In genomic region chr19:49837009-49837310, GRCh38 we compare ENCODE assay signal across 18 cellular contexts. TPM values are rescaled to one million over a fixed set of nuclear protein-coding genes. Genes with fewer than 3 reads are reported as not detected.
DNase-seq lines count a peak whose midpoint lies in the region; ATAC-seq and TF ChIP-seq lines count a peak whose summit lies in the region.
"Had no signal": no experiment of that assay in that cellular context is flagged by ENCODE, and none has a peak within 500 bp of the region (broad histone marks: within the 10 kb centered on the region; RNA-seq: fewer than 3 reads in every experiment).

No MANE protein-coding gene starts in this region.

- H3K79me2 ChIP-seq in smooth muscle cell (ENCODE audit: low read depth), result no peaks in the 10 kb centered on the region

- H3K27me3 Mint-ChIP-seq in chondrocyte (ENCODE audit: low read depth), result no peaks in the 10 kb centered on the region
- H3K27me3 Mint-ChIP-seq in CD8-positive, alpha-beta T cell (ENCODE audit: low read depth), result no peaks in the 10 kb centered on the region

- CTCF ChIA-PET in CD8-positive, alpha-beta T cell (lab: Charles Lee), result no interaction called here

- H3K4me3 Mint-ChIP-seq in chondrocyte (ENCODE audit: unreplicated experiment), result no peak overlapping the region
- H3K4me3 Mint-ChIP-seq in CD8-positive, alpha-beta T cell, result no peak overlapping the region

- no peaks in the 10 kb centered on the region for H3F3A ChIP-seq in smooth muscle cell (ENCODE audit: low read depth)

- H3K36me3 Mint-ChIP-seq in chondrocyte (ENCODE audit: low read depth), result peaks cover 40% of the 10 kb centered on the region
- peaks cover 61% of the 10 kb centered on the region for H3K36me3 Mint-ChIP-seq in CD8-positive, alpha-beta T cell

- ATAC-seq in RWPE2 (ENCODE audit: low read depth), result peak; percentile 41; the same call in 1 of the 3 replicates
- no peak for ATAC-seq in CD8-positive, alpha-beta T cell

- POLR2A ChIA-PET in CD8-positive, alpha-beta T cell (lab: Charles Lee), result no interaction called here

- no peak for DNase-seq in RWPE2 (ENCODE audit: low spot score)
- DNase-seq in chondrocyte (ENCODE audit: low spot score), result peak; percentile 71
- DNase-seq in smooth muscle cell (lab: John Stamatoyannopoulos, UW; ENCODE audit: unreplicated experiment), result peak; percentile 7
- DNase-seq in CD8-positive, alpha-beta T cell, result no peak
- no peak for DNase-seq in GM13976 (ENCODE audit: low spot score)
- DNase-seq: activated effector memory CD4-positive, alpha-beta T cell treated with anti-CD3 and anti-CD28 coated beads, Interleukin-2, amount 50 U/mL, for 16 hours; amniotic stem cell; central memory CD4-positive, alpha-beta T cell; GOT3; KG1; NCI-H1092 treated with DMSO at 0.1 percent for 48 hours; NCI-H2081; occipital lobe; PC-9; retina; stimulated activated CD4-positive, alpha-beta T cell treated with anti-CD3 and anti-CD28 coated beads, Interleukin-4, amount 100 ng/mL, for 4 hours; T-helper 1 cell; trophoblast cell had no signal

- H3K4me1 Mint-ChIP-seq in chondrocyte (ENCODE audit: low read depth), result peaks cover 11% of the 10 kb centered on the region
- H3K4me1 Mint-ChIP-seq in CD8-positive, alpha-beta T cell (ENCODE audit: low read depth), result no peaks in the 10 kb centered on the region

- WGBS in smooth muscle cell (ENCODE audit: low lambda C conversion rate), result 54% methylated on average over 5 of the region's 5 CpGs

- H3K27ac ChIP-seq in RWPE2 (ENCODE audit: poor library complexity, severe bottlenecking) (no peak overlapping the region), smooth muscle cell (ENCODE audit: low read depth) (peak overlapping the region; percentile 41)
- H3K27ac ChIP-seq in CD8-positive, alpha-beta T cell (ENCODE audit: low read depth, low read length), result no peak overlapping the region
- H3K27ac ChIP-seq: PC-9 had no signal

- peak overlapping the region; percentile 12 for H3K9ac ChIP-seq in smooth muscle cell (ENCODE audit: low read depth)

- H3K27ac Mint-ChIP-seq in chondrocyte (ENCODE audit: unreplicated experiment), result no peak overlapping the region
- H3K27ac Mint-ChIP-seq in CD8-positive, alpha-beta T cell, result no peak overlapping the region

- H3K4me3 ChIP-seq in RWPE2 (ENCODE audit: severe bottlenecking), result no peak overlapping the region
- H3K4me3 ChIP-seq in smooth muscle cell, result no peak overlapping the region
- no peak overlapping the region for H3K4me3 ChIP-seq in CD8-positive, alpha-beta T cell (ENCODE audit: low read depth, low read length)
- H3K4me3 ChIP-seq: PC-9 had no signal

- no peak overlapping the region for H2AFZ ChIP-seq in smooth muscle cell (ENCODE audit: low read depth)
- H2AFZ ChIP-seq: PC-9 had no signal

- no peak overlapping the region for H3K4me2 ChIP-seq in smooth muscle cell
- H3K4me2 ChIP-seq: PC-9 had no signal

- intact Hi-C loops in CD8-positive, alpha-beta T cell (cut with DNase I, micrococcal nuclease), result no loop called here

- H3K27me3 ChIP-seq in RWPE2 (ENCODE audit: insufficient read depth, poor library complexity, severe bottlenecking) (no peaks in the 10 kb centered on the region), smooth muscle cell (ENCODE audit: low read depth) (no peaks in the 10 kb centered on the region)
- H3K27me3 ChIP-seq in CD8-positive, alpha-beta T cell (ENCODE audit: insufficient read depth, low read length), result no peaks in the 10 kb centered on the region

- TF ChIP-seq CTCF in RWPE2 (IDR thresholded peaks at IDR 0.05; ENCODE audit: poor library complexity, severe bottlenecking), result no peak
- TF ChIP-seq CTCF in chondrocyte (IDR thresholded peaks at IDR 0.05), result no peak
- TF ChIP-seq CTCF in smooth muscle cell (IDR thresholded peaks at IDR 0.05; ENCODE audit: borderline replicate concordance, insufficient read depth, poor library complexity, severe bottlenecking), result no peak
- TF ChIP-seq CTCF in CD8-positive, alpha-beta T cell (IDR thresholded peaks at IDR 0.05), result no peak
- no peak for TF ChIP-seq CTCF in GM13976 (IDR thresholded peaks at IDR 0.05; ENCODE audit: borderline replicate concordance, control extremely low read depth, extremely low read depth, insufficient read depth, missing control alignments)

- no peaks in the 10 kb centered on the region for H4K20me1 ChIP-seq in smooth muscle cell (ENCODE audit: low read depth)

- H3K4me1 ChIP-seq in RWPE2 (ENCODE audit: insufficient read depth, poor library complexity, severe bottlenecking), result no peaks in the 10 kb centered on the region
- H3K4me1 ChIP-seq in smooth muscle cell (ENCODE audit: low read depth), result no peaks in the 10 kb centered on the region
- H3K4me1 ChIP-seq in CD8-positive, alpha-beta T cell (ENCODE audit: insufficient read depth, low read length), result peaks cover 3% of the 10 kb centered on the region

- in situ Hi-C loops in GM13976 (cut with MboI; ENCODE audit: low sequenced_read_pairs, unreplicated experiment), result no loop called here

- H3K9me3 Mint-ChIP-seq in chondrocyte (ENCODE audit: low read depth), result no peaks in the 10 kb centered on the region
- H3K9me3 Mint-ChIP-seq in CD8-positive, alpha-beta T cell, result no peaks in the 10 kb centered on the region

- H3K36me3 ChIP-seq in RWPE2 (ENCODE audit: low read depth) (peaks cover 61% of the 10 kb centered on the region), smooth muscle cell (ENCODE audit: low read depth) (peaks cover 8% of the 10 kb centered on the region)
- H3K36me3 ChIP-seq in CD8-positive, alpha-beta T cell (ENCODE audit: insufficient read depth, low read length), result peaks cover 19% of the 10 kb centered on the region

- H3K9me3 ChIP-seq in RWPE2 (ENCODE audit: severe bottlenecking) (no peaks in the 10 kb centered on the region), smooth muscle cell (replicated peaks; ENCODE audit: low read depth) (no peaks in the 10 kb centered on the region)
- H3K9me3 ChIP-seq in CD8-positive, alpha-beta T cell (ENCODE audit: low read length), result no peaks in the 10 kb centered on the region

RNA-seq across cellular contexts. Expression of gene PTOV1, which starts 14.0 kb away (rescaled TPM):
- total RNA-seq in chondrocyte (168 to 229 TPM (median 170 TPM) in 3 replicates), smooth muscle cell (49.0 and 81.0 TPM in 2 replicates)
- polyA plus RNA-seq in smooth muscle cell, result 256 and 266 TPM in 2 replicates
- total RNA-seq in CD8-positive, alpha-beta T cell, result 100 to 1,000 TPM; 112 to 116 TPM

RNA-seq across cellular contexts. Expression of gene MED25, which starts 18.9 kb away (rescaled TPM):
- 40.0 to 44.6 TPM (median 40.1 TPM) in 3 replicates for total RNA-seq in chondrocyte
- 16.9 and 20.4 TPM in 2 replicates for total RNA-seq in smooth muscle cell
- polyA plus RNA-seq in smooth muscle cell, result 34.1 and 36.4 TPM in 2 replicates
- 10 to 100 TPM; 41.9 to 42.1 TPM for total RNA-seq in CD8-positive, alpha-beta T cell

RNA-seq across cellular contexts. Expression of gene FUZ, which starts 23.9 kb away (rescaled TPM):
- 10.2 to 19.8 TPM (median 10.8 TPM) in 3 replicates for total RNA-seq in chondrocyte
- 6.9 and 16.2 TPM in 2 replicates for total RNA-seq in smooth muscle cell
- 18.3 and 19.8 TPM in 2 replicates for polyA plus RNA-seq in smooth muscle cell
- total RNA-seq in CD8-positive, alpha-beta T cell, result 10 to 100 TPM; 10.8 to 11.4 TPM

RNA-seq across cellular contexts. Expression of gene PNKP, which starts 30.4 kb away (rescaled TPM):
- total RNA-seq in chondrocyte, result 51.4 to 97.0 TPM (median 52.4 TPM) in 3 replicates
- total RNA-seq in smooth muscle cell, result 15.3 and 19.4 TPM in 2 replicates
- polyA plus RNA-seq in smooth muscle cell, result 42.4 and 53.6 TPM in 2 replicates
- 100 to 1,000 TPM in 1 of 2 experiments, 10 to 100 TPM in 1; 98.9 to 114 TPM for total RNA-seq in CD8-positive, alpha-beta T cell

RNA-seq across cellular contexts. Expression of gene AKT1S1, which starts 40.2 kb away (rescaled TPM):
- total RNA-seq in chondrocyte, result 52.0 to 70.5 TPM (median 55.8 TPM) in 3 replicates
- total RNA-seq in smooth muscle cell, result 10.4 and 15.8 TPM in 2 replicates
- 60.2 and 72.2 TPM in 2 replicates for polyA plus RNA-seq in smooth muscle cell
- total RNA-seq in CD8-positive, alpha-beta T cell, result 10 to 100 TPM; 12.6 to 14.1 TPM

Comparison
In these comparisons a context has a peak if more than half of its experiments do, and no peak if none do; other contexts are left out.
1. DNase-seq: peak in chondrocyte (single experiment) and smooth muscle cell (single experiment); none in RWPE2 (single experiment), CD8-positive, alpha-beta T cell (0 of 7) and GM13976 (single experiment).